ENCODE assay signal across 21 cellular contexts in genomic region chr12:66726531-66726930, GRCh38. TPM values are rescaled to one million over a fixed set of nuclear protein-coding genes. Genes with fewer than 3 reads are reported as not detected.
DNase-seq lines count a peak whose midpoint lies in the region; FAIRE-seq and TF ChIP-seq lines count a peak whose summit lies in the region.
"Had no signal": no experiment of that assay in that cellular context is flagged by ENCODE, and none has a peak within 500 bp of the region (broad histone marks: within the 10 kb centered on the region; RNA-seq: fewer than 3 reads in every experiment).

No MANE protein-coding gene starts in this region.

- in situ Hi-C loops in mammary epithelial cell (cut with MboI; ENCODE audit: low sequenced_read_pairs in 2 of 2): no loop called here

- CTCF ChIA-PET in HEK293 (lab: Yijun Ruan, JAX): interaction anchor here (0.7 to 1.7 kb wide), 5 partner anchors 16 to 102 kb away, joined by 3 to 5 read pairs (median 3); no protein-coding TSS in a partner anchor
- CTCF ChIA-PET in mammary epithelial cell (lab: Charles Lee; ENCODE audit: low non-redundant PET): no interaction called here

- no peaks in the 10 kb centered on the region for H3K27me3 Mint-ChIP-seq in nephron (ENCODE audit: low read depth)
- H3K27me3 Mint-ChIP-seq: CD4-positive, CD25-positive, alpha-beta regulatory T cell had no signal

- H3K9me3 ChIP-seq in BLaER1 treated with 17β-estradiol and CSF1 and Interleukin-3, amounts not matched to agents 10 nM and 100 nM (replicated peaks in 1 of 11): peaks cover 0 to 10% (median 0%) of the 10 kb centered on the region in 11 experiments; a peak in 6 of 22 replicates
- H3K9me3 ChIP-seq in HEK293 (ENCODE audit: control insufficient read depth, insufficient read depth, low read depth, low read length) (no peaks in the 10 kb centered on the region), endocrine pancreas (ENCODE audit: control insufficient read depth, low read length) (no peaks in the 10 kb centered on the region), kidney (ENCODE audit: control insufficient read depth in 1 of 2, low read length in 2 of 2) (no peaks in the 10 kb centered on the region), mammary epithelial cell (replicated peaks; ENCODE audit: insufficient read depth, low read length) (no peaks in the 10 kb centered on the region)
- H3K9me3 ChIP-seq: BE2C had no signal

- H3K4me3 ChIP-seq in BLaER1 treated with 17β-estradiol and CSF1 and Interleukin-3, amounts not matched to agents 10 nM and 100 nM: peak overlapping the region in 7 of 10 experiments; percentile 10 to 45 (median 36); a peak in 9 of 20 replicates
- H3K4me3 ChIP-seq in HEK293 (ENCODE audit: low read depth, low read length) (no peak overlapping the region), endocrine pancreas (ENCODE audit: control insufficient read depth, insufficient read depth, low read length) (peak overlapping the region; percentile 38), kidney (ENCODE audit: low read length in 2 of 2) (no peak overlapping the region), mammary epithelial cell (replicated peaks in 1 of 3; ENCODE audit: insufficient read depth in 1 of 3, low read depth in 2 of 3, low read length in 3 of 3) (no peak overlapping the region)

- intact Hi-C loops in kidney (cut with DNase I) (no loop called here), mammary epithelial cell (cut with micrococcal nuclease) (no loop called here)

- peaks cover 14% of the 10 kb centered on the region for H3K4me1 Mint-ChIP-seq in nephron

- no peaks in the 10 kb centered on the region for H3K79me2 ChIP-seq in mammary epithelial cell (ENCODE audit: insufficient read depth, low read length)

- H3K27me3 ChIP-seq in BLaER1 treated with 17β-estradiol and CSF1 and Interleukin-3, amounts not matched to agents 10 nM and 100 nM: no peaks in the 10 kb centered on the region
- H3K27me3 ChIP-seq in endocrine pancreas (ENCODE audit: control insufficient read depth, insufficient read depth, low read length) (no peaks in the 10 kb centered on the region), mammary epithelial cell (ENCODE audit: insufficient read depth, low read length) (no peaks in the 10 kb centered on the region)
- H3K27me3 ChIP-seq: BE2C had no signal

- no peak overlapping the region for H2AFZ ChIP-seq in mammary epithelial cell (ENCODE audit: low read depth, low read length)

- FAIRE-seq in kidney (lab: Jason Lieb, UNC): no peak
- FAIRE-seq: GM18507, HepG2 had no signal

- peak overlapping the region in 2 of 3 experiments; percentile 26 to 62 for H3K27ac Mint-ChIP-seq in nephron
- H3K27ac Mint-ChIP-seq: CD4-positive, CD25-positive, alpha-beta regulatory T cell had no signal

- dilution Hi-C loops in mammary epithelial cell (cut with HindIII; ENCODE audit: low sequenced_read_pairs): no loop called here

- H3K9me3 Mint-ChIP-seq in nephron: no peaks in the 10 kb centered on the region

- POLR2A ChIA-PET in HEK293 (lab: Yijun Ruan, JAX): no interaction called here

- H3K9ac ChIP-seq in BLaER1 treated with 17β-estradiol and CSF1 and Interleukin-3, amounts not matched to agents 10 nM and 100 nM: peak overlapping the region in 10 of 11 experiments; percentile 38 to 78 (median 71); a peak in 19 of 22 replicates
- H3K9ac ChIP-seq in endocrine pancreas (ENCODE audit: control insufficient read depth, insufficient read depth, low read length) (no peak overlapping the region), kidney (ENCODE audit: low read length in 2 of 2) (no peak overlapping the region), mammary epithelial cell (ENCODE audit: insufficient read depth, low read length) (no peak overlapping the region)

- no peaks in the 10 kb centered on the region for H3K36me3 ChIP-seq in BLaER1 treated with 17β-estradiol and CSF1 and Interleukin-3, amounts not matched to agents 10 nM and 100 nM
- no peaks in the 10 kb centered on the region for H3K36me3 ChIP-seq in HEK293 (ENCODE audit: control insufficient read depth in 2 of 2, insufficient read depth in 1 of 2, low read length in 2 of 2)
- no peaks in the 10 kb centered on the region for H3K36me3 ChIP-seq in endocrine pancreas (ENCODE audit: control insufficient read depth, insufficient read depth, low read length)
- no peaks in the 10 kb centered on the region for H3K36me3 ChIP-seq in kidney (ENCODE audit: control insufficient read depth in 1 of 2, insufficient read depth in 2 of 2, low read length in 2 of 2)
- H3K36me3 ChIP-seq in mammary epithelial cell (ENCODE audit: insufficient read depth, low read length): no peaks in the 10 kb centered on the region
- H3K36me3 ChIP-seq: BE2C had no signal

- H3K4me2 ChIP-seq in BLaER1 treated with 17β-estradiol and CSF1 and Interleukin-3, amounts not matched to agents 10 nM and 100 nM: peak overlapping the region; percentile 39 to 88 (median 75)
- H3K4me2 ChIP-seq in mammary epithelial cell (ENCODE audit: insufficient read depth, low read depth, low read length): no peak overlapping the region

- H3K4me3 Mint-ChIP-seq in nephron: no peak overlapping the region
- H3K4me3 Mint-ChIP-seq: CD4-positive, CD25-positive, alpha-beta regulatory T cell had no signal

- DNase-seq in kidney (no peak), mammary epithelial cell (no peak), cerebellum (ENCODE audit: low spot score) (no peak)
- DNase-seq: BE2C; CD4-positive, CD25-positive, alpha-beta regulatory T cell; DMS153; DND-41; Karpas-422; NCI-H1436; NCI-H187 treated with DMSO at 0.1 percent for 48 hours; NCI-H2171 treated with DMSO at 0.1 percent for 48 hours; NCI-H345; NCI-H510A treated with DMSO at 0.1 percent for 48 hours; RPMI8226; SHP77 had no signal

- H4K20me1 ChIP-seq in BLaER1 treated with 17β-estradiol and CSF1 and Interleukin-3, amounts not matched to agents 10 nM and 100 nM: no peaks in the 10 kb centered on the region
- H4K20me1 ChIP-seq in mammary epithelial cell (ENCODE audit: insufficient read depth, low read length): no peaks in the 10 kb centered on the region

- no peak for TF ChIP-seq CTCF in HEK293 (tag by site-specific recombination; IDR thresholded peaks at IDR 0.05)
- TF ChIP-seq CTCF in nephron (IDR thresholded peaks at IDR 0.05; ENCODE audit: unreplicated experiment in 3 of 3): no peak
- TF ChIP-seq CTCF in kidney (IDR thresholded peaks at IDR 0.05; ENCODE audit: borderline replicate concordance, extremely low read depth, insufficient read depth): no peak
- no peak for TF ChIP-seq CTCF in mammary epithelial cell (conservative IDR thresholded peaks at IDR 0.05 in 1 of 2, IDR thresholded peaks at IDR 0.05 in 1 of 2; ENCODE audit: extremely low read depth in 1 of 2, insufficient read depth in 1 of 2, low read depth in 1 of 2, low read length in 2 of 2)

- no TSS peak for BruUV-seq in mammary epithelial cell (replicated peaks; lab: Mats Ljungman, UMichigan)

- H3K36me3 Mint-ChIP-seq in nephron (ENCODE audit: low read depth): no peaks in the 10 kb centered on the region
- H3K36me3 Mint-ChIP-seq: CD4-positive, CD25-positive, alpha-beta regulatory T cell had no signal

- H3K4me1 ChIP-seq in BLaER1 treated with 17β-estradiol and CSF1 and Interleukin-3, amounts not matched to agents 10 nM and 100 nM: peaks cover 29 to 45% (median 40%) of the 10 kb centered on the region in 10 experiments
- peaks cover 5% of the 10 kb centered on the region for H3K4me1 ChIP-seq in HEK293 (ENCODE audit: control insufficient read depth, insufficient read depth, low read length)
- no peaks in the 10 kb centered on the region for H3K4me1 ChIP-seq in endocrine pancreas (ENCODE audit: control insufficient read depth, insufficient read depth, low read length)
- no peaks in the 10 kb centered on the region for H3K4me1 ChIP-seq in kidney (ENCODE audit: control insufficient read depth in 1 of 2, insufficient read depth in 1 of 2, low read depth in 1 of 2, low read length in 2 of 2)
- peaks cover 4% of the 10 kb centered on the region for H3K4me1 ChIP-seq in mammary epithelial cell (ENCODE audit: insufficient read depth, low read length)
- H3K4me1 ChIP-seq: BE2C had no signal

- H3K27ac ChIP-seq in BLaER1 treated with 17β-estradiol and CSF1 and Interleukin-3, amounts not matched to agents 10 nM and 100 nM: peak overlapping the region in 9 of 11 experiments; percentile 62 to 92 (median 88); a peak in 18 of 22 replicates
- H3K27ac ChIP-seq in HEK293 (ENCODE audit: extremely low read depth, low read depth, low read length): no peak overlapping the region
- no peak overlapping the region for H3K27ac ChIP-seq in kidney (ENCODE audit: low read depth in 2 of 2, low read length in 2 of 2)
- H3K27ac ChIP-seq in mammary epithelial cell (ENCODE audit: insufficient read depth, low read depth, low read length): no peak overlapping the region

- WGBS in mammary epithelial cell (ENCODE audit: low coverage, missing lambda C conversion rate): 90% methylated on average over 5 of the region's 5 CpGs

TF ChIP-seq in HEK293, 187 proteins besides CTCF, POLR2A, EP300 and RAD21 (continues in another document):
- no peak for TF ChIP-seq ZNF624 (tag by site-specific recombination; IDR thresholded peaks at IDR 0.05)
- TF ChIP-seq ZNF18 (tag by site-specific recombination; IDR thresholded peaks at IDR 0.05): no peak
- no peak for TF ChIP-seq ZNF747 (tag by site-specific recombination; IDR thresholded peaks at IDR 0.05)

RNA-seq across cellular contexts. Expression of gene GRIP1, which starts 47.7 kb away (rescaled TPM):
- total RNA-seq in kidney (18.4 TPM), mammary epithelial cell (10 to 100 TPM; 19.3 to 30.7 TPM), cerebellum (58.6 TPM)
- polyA plus RNA-seq in kidney (ENCODE audit: insufficient read depth, low read depth, low replicate concordance) (3.9 TPM), mammary epithelial cell (7.4 TPM)
- polyA minus RNA-seq in mammary epithelial cell: 21.1 TPM
- total RNA-seq: HepG2 had no signal
- polyA plus RNA-seq: HepG2 had no signal

Comparison
In these comparisons a context has a peak if more than half of its experiments do, and no peak if none do; other contexts are left out.
1. H3K27ac ChIP-seq: peak in BLaER1 treated with 17β-estradiol and CSF1 and Interleukin-3, amounts not matched to agents 10 nM and 100 nM (9 of 11); none in HEK293 (single experiment), kidney (0 of 2) and mammary epithelial cell (single experiment).
2. H3K4me3 ChIP-seq: peak in BLaER1 treated with 17β-estradiol and CSF1 and Interleukin-3, amounts not matched to agents 10 nM and 100 nM (7 of 10) and endocrine pancreas (single experiment); none in HEK293 (single experiment), kidney (0 of 2) and mammary epithelial cell (0 of 3).
3. H3K9ac ChIP-seq: peak in BLaER1 treated with 17β-estradiol and CSF1 and Interleukin-3, amounts not matched to agents 10 nM and 100 nM (10 of 11); none in endocrine pancreas (single experiment), kidney (0 of 2) and mammary epithelial cell (single experiment).